15 cellular contexts compared by ENCODE assay signal in the genomic region with DNA sequence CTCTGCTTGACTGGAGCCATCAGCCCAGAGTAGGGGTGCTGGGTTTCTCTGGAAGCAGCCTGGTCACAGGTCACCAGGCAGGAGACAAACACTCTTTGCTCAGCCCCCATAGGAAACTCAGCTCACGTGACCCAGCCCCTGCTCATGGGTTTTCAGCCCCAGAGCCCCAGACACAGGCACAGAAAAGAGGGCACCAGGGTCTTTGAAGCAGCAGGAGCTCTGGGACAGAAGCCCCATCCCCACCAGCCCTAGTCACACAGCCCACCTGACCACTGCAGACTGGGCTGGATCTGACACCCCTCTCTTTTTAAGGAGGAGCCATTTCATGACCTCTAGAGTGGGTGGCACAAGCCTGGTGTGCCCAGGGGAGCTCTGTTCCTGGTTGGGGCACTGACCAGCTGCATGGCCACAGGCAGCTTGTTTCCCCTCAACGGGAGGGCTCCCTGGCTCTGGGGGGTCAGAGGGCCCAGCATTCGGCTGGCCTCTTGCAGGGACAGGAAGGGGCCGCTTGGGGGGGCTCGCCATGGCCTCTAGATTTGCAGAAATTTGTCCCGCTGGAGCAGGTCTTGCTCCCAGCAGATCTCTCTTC. TPM values are rescaled to one million over a fixed set of nuclear protein-coding genes. Genes with fewer than 3 reads are reported as not detected.
DNase-seq lines count a peak whose midpoint lies in the region; ATAC-seq and TF ChIP-seq lines count a peak whose summit lies in the region.
"Had no signal": no experiment of that assay in that cellular context is flagged by ENCODE, and none has a peak within 500 bp of the region (broad histone marks: within the 10 kb centered on the region; RNA-seq: fewer than 3 reads in every experiment).

No MANE protein-coding gene starts in this region.

- H4K20me1 ChIP-seq in Karpas-422 (ENCODE audit: insufficient read depth, low read depth, low read length): no peaks in the 10 kb centered on the region

- H3K36me3 Mint-ChIP-seq in memory B cell: peaks cover 2% of the 10 kb centered on the region
- H3K36me3 Mint-ChIP-seq: CD14-positive monocyte had no signal

- H3K27me3 Mint-ChIP-seq in memory B cell: no peaks in the 10 kb centered on the region

- H3K27me3 ChIP-seq in Karpas-422 (ENCODE audit: low read length): no peaks in the 10 kb centered on the region
- H3K27me3 ChIP-seq: cardiac muscle cell had no signal

- TF ChIP-seq CTCF in GM10266 (IDR thresholded peaks at IDR 0.05; ENCODE audit: control insufficient read depth, insufficient read depth, low read depth, missing control alignments): peak; percentile 21

- H3K27ac ChIP-seq in Karpas-422 (ENCODE audit: low read length): peak overlapping the region; percentile 82; the same call in 1 of the 2 replicates
- H3K27ac ChIP-seq: cardiac muscle cell, epithelial cell of prostate, lower lobe of right lung, parathyroid adenoma had no signal

- H3K4me1 ChIP-seq in Karpas-422 (ENCODE audit: low read length): peaks cover 15% of the 10 kb centered on the region

- H3K4me1 Mint-ChIP-seq in memory B cell: peaks cover 34% of the 10 kb centered on the region

- DNase-seq in GM10266 (ENCODE audit: extremely low spot score) (peak; percentile 70), Karpas-422 (peak; percentile 56), memory B cell (ENCODE audit: low spot score in 2 of 2) (no peak), NCI-H1930 (lab: John Stamatoyannopoulos, UW) (no peak), G401 (ENCODE audit: low spot score) (no peak), HPDE6-E6E7 (ENCODE audit: extremely low spot score) (no peak), Ammon's horn (ENCODE audit: low spot score) (no peak)
- DNase-seq: hippocampal formation had no signal

- peak overlapping the region; percentile 74 for H3K4me2 ChIP-seq in Karpas-422 (ENCODE audit: low read depth, low read length, poor library complexity, severe bottlenecking)

- no peaks in the 10 kb centered on the region for H3K36me3 ChIP-seq in Karpas-422 (ENCODE audit: insufficient read depth, low read length)
- H3K36me3 ChIP-seq: cardiac muscle cell, lower lobe of right lung had no signal

- H3K9me3 ChIP-seq in Karpas-422 (ENCODE audit: low read length): no peaks in the 10 kb centered on the region
- H3K9me3 ChIP-seq: lower lobe of right lung had no signal

- H3K4me3 Mint-ChIP-seq in memory B cell: peak overlapping the region; percentile 89

- ATAC-seq in GM19372 (IDR thresholded peaks at IDR 0.05; ENCODE audit: low read depth, unreplicated experiment) (peak; percentile 54), memory B cell (ENCODE audit: low read depth) (peak; percentile 46)

- peak overlapping the region; percentile 59; the same call in 1 of the 2 replicates for H3K4me3 ChIP-seq in Karpas-422 (ENCODE audit: low read length)
- H3K4me3 ChIP-seq: cardiac muscle cell, lower lobe of right lung had no signal

- in situ Hi-C loops in G401 (cut with HindIII; ENCODE audit: low sequenced_read_pairs): no loop called here

- H3K27ac Mint-ChIP-seq in memory B cell: peak overlapping the region; percentile 88

- peak overlapping the region; percentile 70 for H3K9ac ChIP-seq in Karpas-422 (ENCODE audit: low read length)
- H3K9ac ChIP-seq: parathyroid adenoma had no signal

- H3K9me2 ChIP-seq in Karpas-422 (replicated peaks; ENCODE audit: insufficient read depth, low read length): no peaks in the 10 kb centered on the region

- H3K9me3 Mint-ChIP-seq in memory B cell: no peaks in the 10 kb centered on the region

- H2AFZ ChIP-seq in Karpas-422 (ENCODE audit: low read length): no peak overlapping the region; the same call in 1 of the 2 replicates

- H3K79me2 ChIP-seq in Karpas-422 (ENCODE audit: low read length): no peaks in the 10 kb centered on the region
- H3K79me2 ChIP-seq: parathyroid adenoma had no signal

RNA-seq across cellular contexts. Expression of a gene that starts 13.8 kb away (rescaled TPM):
- 545 and 1,164 TPM in 2 replicates for total RNA-seq in Karpas-422 (2014; rRNA removed; shearing (Covaris generic); ENCODE audit: low replicate concordance)
- total RNA-seq in G401 (2014; rRNA removed; shearing (Covaris generic)): 1.3 TPM in 1 of 2 replicates, not detected in the other
- total RNA-seq: cardiac muscle cell had no signal

RNA-seq across cellular contexts. Expression of a gene that starts 26.8 kb away (rescaled TPM):
- total RNA-seq in Karpas-422 (2014; rRNA removed; shearing (Covaris generic); ENCODE audit: low replicate concordance): under 0.01 and 0.07 TPM in 2 replicates
- total RNA-seq in G401 (2014; rRNA removed; shearing (Covaris generic)): not detected in 2 replicates

RNA-seq across cellular contexts. Expression of a gene that starts 27.3 kb away (rescaled TPM):
- total RNA-seq in Karpas-422 (2014; rRNA removed; shearing (Covaris generic); ENCODE audit: low replicate concordance): not detected in 2 replicates
- total RNA-seq in G401 (2014; rRNA removed; shearing (Covaris generic)): not detected in 2 replicates
- total RNA-seq: cardiac muscle cell, lower lobe of right lung, subcutaneous adipose tissue had no signal

RNA-seq across cellular contexts. Expression of a gene that starts 34.9 kb away (rescaled TPM):
- not detected in 2 replicates for total RNA-seq in Karpas-422 (2014; rRNA removed; shearing (Covaris generic); ENCODE audit: low replicate concordance)
- not detected in 2 replicates for total RNA-seq in G401 (2014; rRNA removed; shearing (Covaris generic))
- total RNA-seq: cardiac muscle cell, lower lobe of right lung, subcutaneous adipose tissue had no signal

RNA-seq across cellular contexts. Expression of a gene that starts 49.6 kb away (rescaled TPM):
- total RNA-seq in Karpas-422 (2014; rRNA removed; shearing (Covaris generic); ENCODE audit: low replicate concordance): not detected in 2 replicates
- not detected in 2 replicates for total RNA-seq in G401 (2014; rRNA removed; shearing (Covaris generic))
- total RNA-seq: cardiac muscle cell, lower lobe of right lung, subcutaneous adipose tissue had no signal

Comparison
In these comparisons a context has a peak if more than half of its experiments do, and no peak if none do; other contexts are left out.
1. DNase-seq: peak in GM10266 (single experiment) and Karpas-422 (single experiment); none in memory B cell (0 of 2), NCI-H1930 (0 of 2), G401 (single experiment), HPDE6-E6E7 (single experiment) and Ammon's horn (single experiment).
2. RNA of a gene that starts 13.8 kb away (total RNA-seq): 545 to 1,164 TPM in Karpas-422; 1.3 TPM in G401; every median in the first group is over 100 times any median in the second.